13 cellular contexts compared by ENCODE assay signal in the genomic region with DNA sequence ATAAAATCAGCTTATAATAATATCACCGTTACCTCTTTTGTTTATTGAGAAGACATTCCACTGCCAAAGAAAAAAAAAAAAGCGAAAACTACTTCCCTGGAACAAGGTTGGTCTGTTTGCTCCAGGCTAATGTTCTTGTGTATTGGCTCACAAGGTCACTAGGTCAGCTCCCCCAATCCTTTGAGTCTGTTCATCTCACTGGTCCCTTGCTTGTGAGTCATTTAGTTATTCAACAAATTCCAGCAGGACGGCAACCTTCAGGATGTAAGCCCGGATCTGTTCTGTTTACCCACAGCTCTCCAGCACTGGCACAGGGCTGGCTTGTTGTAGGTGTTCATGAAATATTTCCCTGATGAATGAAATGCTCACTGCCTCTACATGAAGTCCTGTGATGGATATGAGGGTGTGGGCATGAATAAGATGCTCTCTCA. TPM values are rescaled to one million over a fixed set of nuclear protein-coding genes. Genes with fewer than 3 reads are reported as not detected.
DNase-seq lines count a peak whose midpoint lies in the region; ATAC-seq and TF ChIP-seq lines count a peak whose summit lies in the region.
"Had no signal": no experiment of that assay in that cellular context is flagged by ENCODE, and none has a peak within 500 bp of the region (broad histone marks: within the 10 kb centered on the region; RNA-seq: fewer than 3 reads in every experiment).

No MANE protein-coding gene starts in this region.

- peak overlapping the region; percentile 62 for H3K27ac ChIP-seq in mesenchymal stem cell (ENCODE audit: low read length, poor library complexity, severe bottlenecking)
- H3K27ac ChIP-seq: uterus had no signal

- H3K36me3 ChIP-seq in NT2/D1 (ENCODE audit: insufficient read depth, insufficient read length, low read length) (no peaks in the 10 kb centered on the region), mesenchymal stem cell (ENCODE audit: control insufficient read depth in 1 of 2, insufficient read depth in 2 of 2, low read depth in 1 of 2, low read length in 2 of 2) (no peaks in the 10 kb centered on the region)
- H3K36me3 ChIP-seq: uterus had no signal

- H3K27me3 ChIP-seq in NT2/D1 (ENCODE audit: insufficient read depth, insufficient read length): no peaks in the 10 kb centered on the region
- peaks cover 0 to 82% of the 10 kb centered on the region in 2 experiments for H3K27me3 ChIP-seq in mesenchymal stem cell (ENCODE audit: control insufficient read depth in 1 of 2, insufficient read depth in 1 of 2, low read length in 2 of 2)

- H2BK15ac ChIP-seq in mesenchymal stem cell (ENCODE audit: low read depth, poor library complexity, severe bottlenecking): no peak overlapping the region

- H3K14ac ChIP-seq in mesenchymal stem cell (ENCODE audit: low read length in 2 of 2): no peak overlapping the region

- ATAC-seq in SK-N-SH treated with all-trans-retinoic acid at 6 μM for 48 hours (no peak), Right ventricle myocardium superior (ENCODE audit: poor library complexity) (no peak)
- ATAC-seq: natural killer cell had no signal

- H3K4ac ChIP-seq in mesenchymal stem cell (ENCODE audit: low read depth in 1 of 2, low read length in 2 of 2): no peak overlapping the region

- no peak overlapping the region for H4K91ac ChIP-seq in mesenchymal stem cell (ENCODE audit: low read length)

- no peak overlapping the region for H3K9ac ChIP-seq in NT2/D1 (ENCODE audit: insufficient read length, low read depth)
- H3K9ac ChIP-seq in mesenchymal stem cell (ENCODE audit: low read length): no peak overlapping the region

- H2BK5ac ChIP-seq in mesenchymal stem cell (ENCODE audit: low read depth, low read length, poor library complexity, severe bottlenecking): no peak overlapping the region

- H2AK5ac ChIP-seq in mesenchymal stem cell (ENCODE audit: low read length, severe bottlenecking): no peak overlapping the region

- no peak overlapping the region for H3K23ac ChIP-seq in mesenchymal stem cell (ENCODE audit: low read length in 2 of 2)

- TF ChIP-seq CTCF in GM20000 (IDR thresholded peaks at IDR 0.05; ENCODE audit: extremely low read depth, missing control alignments): no peak

- no peak overlapping the region for H3K4me2 ChIP-seq in mesenchymal stem cell (ENCODE audit: low read length, poor library complexity, severe bottlenecking)

- no peak overlapping the region for H2BK120ac ChIP-seq in mesenchymal stem cell (ENCODE audit: low read depth, low read length)

- WGBS in mesenchymal stem cell: 29% methylated on average over 4 of the region's 4 CpGs

- H2BK12ac ChIP-seq in mesenchymal stem cell (ENCODE audit: low read length in 2 of 2): no peak overlapping the region

- H3K79me1 ChIP-seq in mesenchymal stem cell (replicated peaks; ENCODE audit: low read length, poor library complexity, severe bottlenecking): no peaks in the 10 kb centered on the region

- intact Hi-C loops in Right ventricle myocardium superior (cut with DNase I): no loop called here

- no peak overlapping the region for H3K4me3 ChIP-seq in NT2/D1 (ENCODE audit: insufficient read length, low read depth)
- no peak overlapping the region for H3K4me3 ChIP-seq in mesenchymal stem cell (ENCODE audit: insufficient read depth in 1 of 2, low read depth in 1 of 2, low read length in 2 of 2)
- H3K4me3 ChIP-seq: uterus had no signal

- H3K9me3 ChIP-seq in NT2/D1 (ENCODE audit: insufficient read depth, low read length) (no peaks in the 10 kb centered on the region), mesenchymal stem cell (ENCODE audit: control insufficient read depth, low read length) (no peaks in the 10 kb centered on the region)
- H3K9me3 ChIP-seq: uterus had no signal

- peak; percentile 39 for DNase-seq in EH (ENCODE audit: low read depth)
- peak; percentile 63 for DNase-seq in NT2/D1 (ENCODE audit: low read depth, low spot score)
- peak; percentile 61 to 93 for DNase-seq in dermis microvascular lymphatic vessel endothelial cell (ENCODE audit: low read depth in 2 of 2)
- peak; percentile 56 for DNase-seq in mesenchymal stem cell
- no peak for DNase-seq in Kasumi-1 (lab: John Stamatoyannopoulos, UW)
- DNase-seq in GM20000 (ENCODE audit: low spot score): no peak
- no peak for DNase-seq in Right ventricle myocardium superior
- DNase-seq: endodermal cell; natural killer cell; NCI-H1694 treated with DMSO at 0.1 percent for 48 hours; stimulated activated CD8-positive, alpha-beta memory T cell treated with anti-CD3 and anti-CD28 coated beads, Interleukin-4, amount 100 ng/mL, for 48 hours; uterus had no signal

- no peak overlapping the region for H3K18ac ChIP-seq in mesenchymal stem cell (ENCODE audit: low read depth in 1 of 2, low read length in 2 of 2)

- H2AFZ ChIP-seq in mesenchymal stem cell (ENCODE audit: low read depth, low read length): no peak overlapping the region

- H3K4me1 ChIP-seq in NT2/D1 (ENCODE audit: insufficient read depth, insufficient read length) (peaks cover 34% of the 10 kb centered on the region), mesenchymal stem cell (ENCODE audit: control insufficient read depth, insufficient read depth, low read depth, low read length) (peaks cover 18% of the 10 kb centered on the region)
- H3K4me1 ChIP-seq: uterus had no signal

- H4K8ac ChIP-seq in mesenchymal stem cell (ENCODE audit: low read length): no peak overlapping the region

TF ChIP-seq in SK-N-SH treated with all-trans-retinoic acid at 6 μM for 48 hours, 23 proteins besides CTCF, POLR2A, EP300 and RAD21:
- TF ChIP-seq TCF4 (CRISPR knock-in tag; IDR thresholded peaks at IDR 0.05; ENCODE audit: borderline replicate concordance) (no peak), OSR1 (CRISPR knock-in tag; IDR thresholded peaks at IDR 0.05) (no peak), ZC3H10 (CRISPR knock-in tag; IDR thresholded peaks at IDR 0.05) (no peak), ESRRG (CRISPR knock-in tag; IDR thresholded peaks at IDR 0.05) (no peak), ZFP30 (CRISPR knock-in tag; IDR thresholded peaks at IDR 0.05) (no peak), ARNTL (CRISPR knock-in tag; IDR thresholded peaks at IDR 0.05; ENCODE audit: borderline replicate concordance, low read depth) (no peak), RARB (CRISPR knock-in tag; IDR thresholded peaks at IDR 0.05) (no peak)
- TF ChIP-seq, protein P1, sequence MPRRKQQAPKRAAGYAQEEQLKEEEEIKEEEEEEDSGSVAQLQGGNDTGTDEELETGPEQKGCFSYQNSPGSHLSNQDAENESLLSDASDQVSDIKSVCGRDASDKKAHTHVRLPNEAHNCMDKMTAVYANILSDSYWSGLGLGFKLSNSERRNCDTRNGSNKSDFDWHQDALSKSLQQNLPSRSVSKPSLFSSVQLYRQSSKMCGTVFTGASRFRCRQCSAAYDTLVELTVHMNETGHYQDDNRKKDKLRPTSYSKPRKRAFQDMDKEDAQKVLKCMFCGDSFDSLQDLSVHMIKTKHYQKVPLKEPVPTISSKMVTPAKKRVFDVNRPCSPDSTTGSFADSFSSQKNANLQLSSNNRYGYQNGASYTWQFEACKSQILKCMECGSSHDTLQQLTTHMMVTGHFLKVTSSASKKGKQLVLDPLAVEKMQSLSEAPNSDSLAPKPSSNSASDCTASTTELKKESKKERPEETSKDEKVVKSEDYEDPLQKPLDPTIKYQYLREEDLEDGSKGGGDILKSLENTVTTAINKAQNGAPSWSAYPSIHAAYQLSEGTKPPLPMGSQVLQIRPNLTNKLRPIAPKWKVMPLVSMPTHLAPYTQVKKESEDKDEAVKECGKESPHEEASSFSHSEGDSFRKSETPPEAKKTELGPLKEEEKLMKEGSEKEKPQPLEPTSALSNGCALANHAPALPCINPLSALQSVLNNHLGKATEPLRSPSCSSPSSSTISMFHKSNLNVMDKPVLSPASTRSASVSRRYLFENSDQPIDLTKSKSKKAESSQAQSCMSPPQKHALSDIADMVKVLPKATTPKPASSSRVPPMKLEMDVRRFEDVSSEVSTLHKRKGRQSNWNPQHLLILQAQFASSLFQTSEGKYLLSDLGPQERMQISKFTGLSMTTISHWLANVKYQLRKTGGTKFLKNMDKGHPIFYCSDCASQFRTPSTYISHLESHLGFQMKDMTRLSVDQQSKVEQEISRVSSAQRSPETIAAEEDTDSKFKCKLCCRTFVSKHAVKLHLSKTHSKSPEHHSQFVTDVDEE (CRISPR knock-in tag; IDR thresholded peaks at IDR 0.05): no peak
- TF ChIP-seq, protein P2, sequence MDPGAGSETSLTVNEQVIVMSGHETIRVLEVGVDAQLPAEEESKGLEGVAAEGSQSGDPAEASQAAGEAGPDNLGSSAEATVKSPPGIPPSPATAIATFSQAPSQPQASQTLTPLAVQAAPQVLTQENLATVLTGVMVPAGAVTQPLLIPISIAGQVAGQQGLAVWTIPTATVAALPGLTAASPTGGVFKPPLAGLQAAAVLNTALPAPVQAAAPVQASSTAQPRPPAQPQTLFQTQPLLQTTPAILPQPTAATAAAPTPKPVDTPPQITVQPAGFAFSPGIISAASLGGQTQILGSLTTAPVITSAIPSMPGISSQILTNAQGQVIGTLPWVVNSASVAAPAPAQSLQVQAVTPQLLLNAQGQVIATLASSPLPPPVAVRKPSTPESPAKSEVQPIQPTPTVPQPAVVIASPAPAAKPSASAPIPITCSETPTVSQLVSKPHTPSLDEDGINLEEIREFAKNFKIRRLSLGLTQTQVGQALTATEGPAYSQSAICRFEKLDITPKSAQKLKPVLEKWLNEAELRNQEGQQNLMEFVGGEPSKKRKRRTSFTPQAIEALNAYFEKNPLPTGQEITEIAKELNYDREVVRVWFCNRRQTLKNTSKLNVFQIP (CRISPR knock-in tag; IDR thresholded peaks at IDR 0.05; ENCODE audit: borderline replicate concordance, low read depth): no peak

RNA-seq across cellular contexts. Expression of gene ARHGAP40, which starts 3.3 kb away (rescaled TPM):
- total RNA-seq in dermis microvascular lymphatic vessel endothelial cell (not detected in 2 replicates), Right ventricle myocardium superior (not detected)
- polyA plus RNA-seq in mesenchymal stem cell (2013, experiment 1 of 2): not detected
- not detected for polyA plus RNA-seq in mesenchymal stem cell (2013, experiment 2 of 2)
- total RNA-seq: natural killer cell had no signal

RNA-seq across cellular contexts. Expression of gene ADIG, which starts 23.9 kb away (rescaled TPM):
- total RNA-seq in dermis microvascular lymphatic vessel endothelial cell: not detected in 2 replicates
- not detected for polyA plus RNA-seq in mesenchymal stem cell (2013, experiment 1 of 2)
- polyA plus RNA-seq in mesenchymal stem cell (2013, experiment 2 of 2): not detected
- total RNA-seq in Right ventricle myocardium superior: not detected
- total RNA-seq: endodermal cell, natural killer cell, uterus had no signal

Comparison
In these comparisons a context has a peak if more than half of its experiments do, and no peak if none do; other contexts are left out.
1. DNase-seq: peak in EH (single experiment), NT2/D1 (single experiment), dermis microvascular lymphatic vessel endothelial cell (2 of 2) and mesenchymal stem cell (single experiment); none in Kasumi-1 (0 of 2), GM20000 (single experiment) and Right ventricle myocardium superior (single experiment).